ENCODE assay signal across 36 cellular contexts in the genomic region with DNA sequence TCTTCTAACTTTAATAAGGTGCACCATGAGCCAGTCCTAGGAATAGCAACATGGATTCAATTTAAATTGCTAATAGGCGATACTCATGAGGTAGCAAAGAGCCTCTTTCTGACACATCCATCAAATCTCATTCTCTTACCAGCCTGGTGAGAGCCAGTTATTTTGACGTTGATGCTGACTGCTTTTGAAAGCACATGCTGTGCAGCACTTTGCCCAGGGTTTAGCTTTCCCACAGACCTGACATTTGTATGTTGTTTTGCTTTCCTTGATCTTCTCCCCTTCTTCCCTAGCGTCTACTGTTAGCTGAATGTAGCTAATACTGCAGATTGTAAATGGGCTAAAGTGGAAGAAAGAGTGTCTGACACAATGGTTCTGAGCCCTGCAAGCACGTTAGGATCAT.
"Had no signal": no experiment of that assay in that cellular context is flagged by ENCODE, and none has a peak within 500 bp of the region (broad histone marks: within the 10 kb centered on the region; RNA-seq: fewer than 3 reads in every experiment).

No MANE protein-coding gene starts in this region.

- H3K36me3 ChIP-seq: adrenal gland, brain microvascular endothelial cell, breast epithelium had no signal

- H3K27ac ChIP-seq: adrenal gland, body of pancreas, brain microvascular endothelial cell, breast epithelium, VCaP had no signal

- H3K27me3 ChIP-seq: adrenal gland, body of pancreas, brain microvascular endothelial cell, breast epithelium had no signal

- H3K9me3 Mint-ChIP-seq: activated CD4-positive, alpha-beta T cell treated with anti-CD3 and anti-CD28 coated beads, Interleukin-2, amount 10 ng/mL, durations not matched to agents 24 days and 14 days; T-helper 1 cell treated with Interleukin-12 subunit alpha and Interleukin-12 subunit beta and Interleukin-4 antibody, amounts not matched to agents 30 μg/mL and 1 μg/mL, for 36 hours had no signal

- H3K4me1 ChIP-seq: adrenal gland, body of pancreas, breast epithelium had no signal

- DNase-seq: activated B cell treated with CpG ODN at 0.5 μM for 24 hours; activated CD4-positive, alpha-beta memory T cell treated with anti-CD3 and anti-CD28 coated beads for 36 hours; activated CD4-positive, alpha-beta T cell treated with anti-CD3 and anti-CD28 coated beads for 4 hours; activated CD4-positive, alpha-beta T cell treated with anti-CD3 and anti-CD28 coated beads, Interleukin-2, amount 10 ng/mL, durations not matched to agents 24 days and 14 days; activated CD4-positive, alpha-beta T cell treated with anti-CD3 and anti-CD28 coated beads, Interleukin-2, amount 50 U/mL, for 1 hour; activated CD4-positive, alpha-beta T cell treated with anti-CD3 and anti-CD28 coated beads, Interleukin-2, amount 50 U/mL, for 4 hours; activated CD4-positive, CD25-positive, alpha-beta regulatory T cell treated with anti-CD3 and anti-CD28 coated beads, Interleukin-2, amount 50 U/mL, for 72 hours; activated CD8-positive, alpha-beta memory T cell treated with anti-CD3 and anti-CD28 coated beads, Interleukin-2, amount 50 U/mL, for 4 hours; activated CD8-positive, alpha-beta T cell treated with anti-CD3 and anti-CD28 coated beads for 36 hours; activated effector memory CD4-positive, alpha-beta T cell treated with anti-CD3 and anti-CD28 coated beads, Interleukin-2, amount 50 U/mL, for 16 hours; activated gamma-delta T cell treated with Interleukin-2 at 50 U/mL for 16 hours; activated naive CD4-positive, alpha-beta T cell; activated naive CD4-positive, alpha-beta T cell treated with anti-CD3 and anti-CD28 coated beads for 36 hours; activated naive CD4-positive, alpha-beta T cell treated with anti-CD3 and anti-CD28 coated beads, Interleukin-2, amount 50 U/mL, for 16 hours; activated naive CD8-positive, alpha-beta T cell treated with anti-CD3 and anti-CD28 coated beads for 36 hours; activated T-cell treated with anti-CD3 and anti-CD28 coated beads for 4 hours; activated T-cell treated with anti-CD3 and anti-CD28 coated beads, Interleukin-2, amount 50 U/mL, for 1 hour; activated T-cell treated with anti-CD3 and anti-CD28 coated beads, Interleukin-2, amount 50 U/mL, for 4 hours; activated T-cell treated with anti-CD3 and anti-CD28 coated beads, Interleukin-2, amount 50 U/mL, for 72 hours; adrenal gland; amniotic stem cell; aorta; body of pancreas; brain microvascular endothelial cell; cerebellar nuclear complex; T-helper 1 cell; T-helper 2 cell; T-helper 9 cell had no signal

- H3K4me3 ChIP-seq: adrenal gland, body of pancreas, breast epithelium had no signal

- H3K36me3 Mint-ChIP-seq: activated CD4-positive, alpha-beta memory T cell treated with anti-CD3 and anti-CD28 coated beads for 36 hours; activated naive CD4-positive, alpha-beta T cell treated with anti-CD3 and anti-CD28 coated beads, Interleukin-2, amount 50 U/mL, for 72 hours; activated naive CD8-positive, alpha-beta T cell treated with anti-CD3 and anti-CD28 coated beads for 36 hours had no signal

- H3K9me3 ChIP-seq: adrenal gland, body of pancreas had no signal

- H3K27ac Mint-ChIP-seq: activated B cell treated with CpG ODN at 0.5 μM for 24 hours; activated CD4-positive, alpha-beta memory T cell treated with anti-CD3 and anti-CD28 coated beads for 36 hours; activated CD4-positive, alpha-beta T cell treated with anti-CD3 and anti-CD28 coated beads, Interleukin-2, amount 10 ng/mL, durations not matched to agents 24 days and 14 days; activated CD8-positive, alpha-beta T cell treated with anti-CD3 and anti-CD28 coated beads for 36 hours; activated naive CD4-positive, alpha-beta T cell treated with anti-CD3 and anti-CD28 coated beads for 36 hours; activated naive CD4-positive, alpha-beta T cell treated with anti-CD3 and anti-CD28 coated beads, Interleukin-2, amount 50 U/mL, for 72 hours; activated naive CD8-positive, alpha-beta T cell treated with anti-CD3 and anti-CD28 coated beads for 36 hours; activated T-cell treated with anti-CD3 and anti-CD28 coated beads, Interleukin-2, amount 50 U/mL, for 72 hours; activated T-helper 1 cell treated with anti-CD3 and anti-CD28 coated beads, Interleukin-12 subunit alpha, Interleukin-12 subunit beta, Interleukin-2, Interleukin-4 antibody, amounts not matched to agents 30 ng/mL and 10 ng/mL and 1 ng/mL, durations not matched to agents 14 hours and 24 hours and 36 hours; activated T-helper 17 cell treated with anti-CD3 and anti-CD28 coated beads, Interleukin-2, amount 50 U/mL, for 72 hours; T-helper 1 cell treated with Interleukin-12 subunit alpha and Interleukin-12 subunit beta and Interleukin-4 antibody, amounts not matched to agents 30 μg/mL and 1 μg/mL, for 36 hours; T-helper 2 cell treated with Interferon-gamma antibody and Interleukin-4, amounts not matched to agents 5 μg/mL and 100 μg/mL, for 36 hours had no signal

- H3K27me3 Mint-ChIP-seq: activated B cell treated with CpG ODN at 0.5 μM for 24 hours; activated CD4-positive, alpha-beta memory T cell treated with anti-CD3 and anti-CD28 coated beads for 36 hours; activated CD4-positive, alpha-beta T cell treated with anti-CD3 and anti-CD28 coated beads, Interleukin-2, amount 10 ng/mL, durations not matched to agents 24 days and 14 days; activated naive CD8-positive, alpha-beta T cell treated with anti-CD3 and anti-CD28 coated beads for 36 hours; activated T-helper 17 cell treated with anti-CD3 and anti-CD28 coated beads, Interleukin-2, amount 50 U/mL, for 72 hours; central memory CD8-positive, alpha-beta T cell had no signal

- ATAC-seq: activated CD8-positive, alpha-beta T cell treated with anti-CD3 and anti-CD28 coated beads for 36 hours; activated naive CD4-positive, alpha-beta T cell treated with anti-CD3 and anti-CD28 coated beads, Interleukin-2, amount 50 U/mL, for 72 hours; activated T-cell treated with anti-CD3 and anti-CD28 coated beads, Interleukin-2, amount 50 U/mL, for 4 hours; activated T-cell treated with anti-CD3 and anti-CD28 coated beads, Interleukin-2, amount 50 U/mL, for 72 hours; activated T-helper 17 cell treated with anti-CD3 and anti-CD28 coated beads, Interleukin-2, amount 50 U/mL, for 72 hours; body of pancreas had no signal

- H3K4me3 Mint-ChIP-seq: activated B cell treated with CpG ODN at 0.5 μM for 24 hours; activated CD4-positive, alpha-beta memory T cell treated with anti-CD3 and anti-CD28 coated beads for 36 hours; activated CD4-positive, alpha-beta T cell treated with anti-CD3 and anti-CD28 coated beads, Interleukin-2, amount 10 ng/mL, durations not matched to agents 24 days and 14 days; activated CD8-positive, alpha-beta T cell treated with anti-CD3 and anti-CD28 coated beads for 36 hours; activated naive CD4-positive, alpha-beta T cell treated with anti-CD3 and anti-CD28 coated beads for 36 hours; activated naive CD8-positive, alpha-beta T cell treated with anti-CD3 and anti-CD28 coated beads for 36 hours; activated T-cell treated with anti-CD3 and anti-CD28 coated beads, Interleukin-2, amount 50 U/mL, for 4 hours; activated T-cell treated with anti-CD3 and anti-CD28 coated beads, Interleukin-2, amount 50 U/mL, for 72 hours; activated T-helper 1 cell treated with anti-CD3 and anti-CD28 coated beads, Interleukin-12 subunit alpha, Interleukin-12 subunit beta, Interleukin-2, Interleukin-4 antibody, amounts not matched to agents 30 ng/mL and 10 ng/mL and 1 ng/mL, durations not matched to agents 14 hours and 24 hours and 36 hours; activated T-helper 17 cell treated with anti-CD3 and anti-CD28 coated beads, Interleukin-2, amount 50 U/mL, for 72 hours; central memory CD8-positive, alpha-beta T cell; T-helper 1 cell treated with Interleukin-12 subunit alpha and Interleukin-12 subunit beta and Interleukin-4 antibody, amounts not matched to agents 30 μg/mL and 1 μg/mL, for 36 hours; T-helper 2 cell treated with Interferon-gamma antibody and Interleukin-4, amounts not matched to agents 5 μg/mL and 100 μg/mL, for 36 hours had no signal

- H3K4me1 Mint-ChIP-seq: activated B cell treated with CpG ODN at 0.5 μM for 24 hours; activated CD4-positive, alpha-beta T cell treated with anti-CD3 and anti-CD28 coated beads, Interleukin-2, amount 10 ng/mL, durations not matched to agents 24 days and 14 days; activated naive CD8-positive, alpha-beta T cell treated with anti-CD3 and anti-CD28 coated beads for 36 hours; activated T-helper 17 cell treated with anti-CD3 and anti-CD28 coated beads, Interleukin-2, amount 50 U/mL, for 72 hours; central memory CD8-positive, alpha-beta T cell had no signal
